In genomic region chr2:95258271-95258670, GRCh38 we compare ENCODE assay signal across 15 cellular contexts. TPM values are rescaled to one million over a fixed set of nuclear protein-coding genes. Genes with fewer than 3 reads are reported as not detected.
DNase-seq lines count a peak whose midpoint lies in the region; ATAC-seq and TF ChIP-seq lines count a peak whose summit lies in the region.
"Had no signal": no experiment of that assay in that cellular context is flagged by ENCODE, and none has a peak within 500 bp of the region (broad histone marks: within the 10 kb centered on the region; RNA-seq: fewer than 3 reads in every experiment).

No MANE protein-coding gene starts in this region.

- H3K4me3 ChIP-seq in HFF-Myc (replicated peaks; ENCODE audit: low read depth, low read length) (no peak overlapping the region), breast epithelium (no peak overlapping the region), osteoblast (ENCODE audit: insufficient read depth, low read length) (no peak overlapping the region)
- H3K4me3 ChIP-seq: A549, HAP-1 had no signal

- ATAC-seq in GM18520 (IDR thresholded peaks at IDR 0.05; ENCODE audit: unreplicated experiment) = no peak
- ATAC-seq: A549 had no signal

- peaks cover 0 to 3% of the 10 kb centered on the region in 2 donors for H3K9me3 ChIP-seq in breast epithelium
- H3K9me3 ChIP-seq in osteoblast (ENCODE audit: low read depth, low read length) = no peaks in the 10 kb centered on the region
- H3K9me3 ChIP-seq: HAP-1 had no signal

- DNase-seq in HFF-Myc (ENCODE audit: extremely low read depth, low read depth) (peak; percentile 47), breast epithelium (ENCODE audit: low spot score in 2 of 2) (no peak), fibroblast of peridontal ligament (ENCODE audit: extremely low read depth) (peak; percentile 40), osteoblast (ENCODE audit: insufficient read length, low spot score, missing footprints) (peak; percentile 18), iPS-NIHi7 (ENCODE audit: extremely low spot score) (no peak), NCI-H1930 (lab: John Stamatoyannopoulos, UW) (no peak)
- DNase-seq: Caco-2; CD8-positive, alpha-beta memory T cell; DND-41; GDM1; HFFc6; IMR-90 had no signal

- H3K4me2 ChIP-seq in osteoblast (ENCODE audit: insufficient read depth, low read length) = no peak overlapping the region
- H3K4me2 ChIP-seq: A549 had no signal

- no peaks in the 10 kb centered on the region for H4K20me1 ChIP-seq in osteoblast (ENCODE audit: insufficient read depth, low read length)

- no peak overlapping the region for H2AFZ ChIP-seq in osteoblast (ENCODE audit: low read length)

- H3K79me2 ChIP-seq in osteoblast (ENCODE audit: insufficient read depth, low read length) = no peaks in the 10 kb centered on the region

- H3K4me1 ChIP-seq in breast epithelium (no peaks in the 10 kb centered on the region), osteoblast (ENCODE audit: insufficient read depth, low read length) (no peaks in the 10 kb centered on the region)
- H3K4me1 ChIP-seq: A549, Caco-2, HAP-1 had no signal

- H3K27me3 ChIP-seq in breast epithelium (no peaks in the 10 kb centered on the region), osteoblast (ENCODE audit: insufficient read depth, low read length) (peaks cover 7% of the 10 kb centered on the region)

- no peak for TF ChIP-seq CTCF in HFF-Myc (IDR thresholded peaks at IDR 0.05; ENCODE audit: low read depth, low read length, missing control alignments)
- no peak for TF ChIP-seq CTCF in breast epithelium (IDR thresholded peaks at IDR 0.05)
- TF ChIP-seq CTCF in osteoblast (IDR thresholded peaks at IDR 0.05; ENCODE audit: extremely low read depth, low read depth, low read length) = no peak

- peak overlapping the region; percentile 80 to 82 for H3K27ac ChIP-seq in breast epithelium
- no peak overlapping the region for H3K27ac ChIP-seq in osteoblast (ENCODE audit: low read depth, low read length)
- H3K27ac ChIP-seq: A549 had no signal

- TF ChIP-seq POLR2A in breast epithelium (IDR thresholded peaks at IDR 0.05) = no peak

- no peaks in the 10 kb centered on the region for H3K36me3 ChIP-seq in breast epithelium
- no peaks in the 10 kb centered on the region for H3K36me3 ChIP-seq in osteoblast (ENCODE audit: insufficient read depth, low read length)
- H3K36me3 ChIP-seq: HAP-1 had no signal

- intact Hi-C loops in breast epithelium (cut with DNase I; ENCODE audit: low total_unique reads) = no loop called here

RNA-seq across cellular contexts. Expression of gene PROM2, which starts 16.0 kb away (rescaled TPM):
- total RNA-seq in breast epithelium (10 to 100 TPM in 2 of 3 donors, 1 to 10 TPM in 1; 1.4 to 48.8 (median 47.7) TPM), osteoblast (0.29 and 0.36 TPM in 2 replicates)
- total RNA-seq: IMR-90 had no signal

RNA-seq across cellular contexts. Expression of gene KCNIP3, which starts 38.9 kb away (rescaled TPM):
- 10 to 100 TPM; 14.4 to 30.1 (median 15.1) TPM for total RNA-seq in breast epithelium
- total RNA-seq in osteoblast = under 0.01 and 0.29 TPM in 2 replicates
- total RNA-seq: Caco-2; CD8-positive, alpha-beta memory T cell had no signal

RNA-seq across cellular contexts. Expression of gene ZNF892, which starts 51.0 kb away (rescaled TPM):
- 1 to 10 TPM; 3.7 to 8.6 (median 6.9) TPM for total RNA-seq in breast epithelium
- 6.2 and 6.5 TPM in 2 replicates for total RNA-seq in osteoblast

Comparison
In these comparisons a context has a peak if more than half of its experiments do, and no peak if none do; other contexts are left out.
1. DNase-seq: peak in HFF-Myc (single experiment), fibroblast of peridontal ligament (single experiment) and osteoblast (single experiment); none in breast epithelium (0 of 2), iPS-NIHi7 (single experiment) and NCI-H1930 (0 of 2).
2. RNA of gene KCNIP3, which starts 38.9 kb away (total RNA-seq): 14.4 to 30.1 TPM in breast epithelium; under 0.01 to 0.29 TPM in osteoblast; every median in the first group is over 10 times any median in the second.